In the genomic region with DNA sequence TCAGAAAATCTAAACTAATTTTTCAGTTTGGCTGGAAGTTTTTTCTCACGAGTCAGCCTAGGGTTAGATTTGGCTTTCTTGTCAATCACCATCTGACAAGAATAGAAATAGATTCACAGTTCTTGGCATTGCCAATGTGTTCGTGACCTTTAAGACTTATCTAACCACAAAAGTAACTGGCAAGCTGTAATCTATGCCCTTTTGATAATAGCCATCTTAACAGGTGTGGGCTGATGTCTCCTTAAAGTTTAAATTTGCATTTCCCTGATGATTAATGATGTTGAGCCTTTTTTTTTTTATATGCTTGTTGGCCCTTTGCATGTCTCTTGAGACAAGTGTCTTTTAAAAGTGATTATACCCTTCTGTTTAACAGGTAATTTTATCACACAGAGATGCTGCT, we compare ENCODE assay signal across 8 cellular contexts.
"Had no signal": no experiment of that assay in that cellular context is flagged by ENCODE, and none has a peak within 500 bp of the region (broad histone marks: within the 10 kb centered on the region; RNA-seq: fewer than 3 reads in every experiment).

No MANE protein-coding gene starts in this region.

- H3K4me3 Mint-ChIP-seq: IgD-negative memory B cell had no signal

- H3K27me3 Mint-ChIP-seq: IgD-negative memory B cell had no signal

- DNase-seq: IMR-90, KBM-7, KG1 had no signal

- H3K27ac Mint-ChIP-seq: IgD-negative memory B cell had no signal

- ATAC-seq: HepG2, K562 had no signal

- H3K36me3 Mint-ChIP-seq: IgD-negative memory B cell had no signal

- H3K4me1 Mint-ChIP-seq: IgD-negative memory B cell had no signal

- H3K4me3 ChIP-seq: K562 had no signal

- H3K27ac ChIP-seq: HL-60 had no signal

- FAIRE-seq: HepG2, HTR-8/SVneo, K562 had no signal
